1 cellular context compared by ENCODE assay signal in the genomic region with DNA sequence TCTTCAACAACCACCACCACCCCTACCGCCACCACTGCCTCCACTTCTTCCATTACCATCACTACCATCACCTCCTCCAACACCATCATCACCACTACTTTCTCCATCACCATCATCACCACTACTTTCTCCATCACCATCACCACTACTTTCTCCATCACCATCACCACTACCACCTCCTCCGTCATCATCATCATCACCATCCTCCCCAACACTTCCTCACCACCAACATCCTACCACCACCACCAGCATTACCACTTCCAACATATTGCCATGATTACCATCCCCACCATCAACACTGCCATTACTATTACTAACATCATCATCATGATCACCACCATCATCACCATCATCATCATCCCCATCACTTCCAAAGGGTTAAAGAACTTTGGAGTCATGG.
TF ChIP-seq lines count a peak whose summit lies in the region.

No MANE protein-coding gene starts in this region.

TF ChIP-seq in HepG2, 621 proteins besides CTCF, POLR2A, EP300 and RAD21 (continued from another document):
- no peak for TF ChIP-seq ZNF407 (CRISPR knock-in tag; IDR thresholded peaks at IDR 0.05; ENCODE audit: not compliant biosample characterization)
- no peak for TF ChIP-seq MXI1 (IDR thresholded peaks at IDR 0.05; ENCODE audit: borderline replicate concordance, low read depth, low read length)
- no peak for TF ChIP-seq AKAP8 (CRISPR knock-in tag; IDR thresholded peaks at IDR 0.05)
- TF ChIP-seq CREB1 (IDR thresholded peaks at IDR 0.05), result peak; percentile 86
- TF ChIP-seq CREB1 (CRISPR knock-in tag; IDR thresholded peaks at IDR 0.05), result no peak
- 0 out of 2 replicates have a peak, but pooled peaks have one; percentile 66 for TF ChIP-seq NBN (conservative IDR thresholded peaks at IDR 0.05)
- TF ChIP-seq ZKSCAN8 (CRISPR knock-in tag; IDR thresholded peaks at IDR 0.05; ENCODE audit: borderline replicate concordance), result no peak
- TF ChIP-seq, protein P1, sequence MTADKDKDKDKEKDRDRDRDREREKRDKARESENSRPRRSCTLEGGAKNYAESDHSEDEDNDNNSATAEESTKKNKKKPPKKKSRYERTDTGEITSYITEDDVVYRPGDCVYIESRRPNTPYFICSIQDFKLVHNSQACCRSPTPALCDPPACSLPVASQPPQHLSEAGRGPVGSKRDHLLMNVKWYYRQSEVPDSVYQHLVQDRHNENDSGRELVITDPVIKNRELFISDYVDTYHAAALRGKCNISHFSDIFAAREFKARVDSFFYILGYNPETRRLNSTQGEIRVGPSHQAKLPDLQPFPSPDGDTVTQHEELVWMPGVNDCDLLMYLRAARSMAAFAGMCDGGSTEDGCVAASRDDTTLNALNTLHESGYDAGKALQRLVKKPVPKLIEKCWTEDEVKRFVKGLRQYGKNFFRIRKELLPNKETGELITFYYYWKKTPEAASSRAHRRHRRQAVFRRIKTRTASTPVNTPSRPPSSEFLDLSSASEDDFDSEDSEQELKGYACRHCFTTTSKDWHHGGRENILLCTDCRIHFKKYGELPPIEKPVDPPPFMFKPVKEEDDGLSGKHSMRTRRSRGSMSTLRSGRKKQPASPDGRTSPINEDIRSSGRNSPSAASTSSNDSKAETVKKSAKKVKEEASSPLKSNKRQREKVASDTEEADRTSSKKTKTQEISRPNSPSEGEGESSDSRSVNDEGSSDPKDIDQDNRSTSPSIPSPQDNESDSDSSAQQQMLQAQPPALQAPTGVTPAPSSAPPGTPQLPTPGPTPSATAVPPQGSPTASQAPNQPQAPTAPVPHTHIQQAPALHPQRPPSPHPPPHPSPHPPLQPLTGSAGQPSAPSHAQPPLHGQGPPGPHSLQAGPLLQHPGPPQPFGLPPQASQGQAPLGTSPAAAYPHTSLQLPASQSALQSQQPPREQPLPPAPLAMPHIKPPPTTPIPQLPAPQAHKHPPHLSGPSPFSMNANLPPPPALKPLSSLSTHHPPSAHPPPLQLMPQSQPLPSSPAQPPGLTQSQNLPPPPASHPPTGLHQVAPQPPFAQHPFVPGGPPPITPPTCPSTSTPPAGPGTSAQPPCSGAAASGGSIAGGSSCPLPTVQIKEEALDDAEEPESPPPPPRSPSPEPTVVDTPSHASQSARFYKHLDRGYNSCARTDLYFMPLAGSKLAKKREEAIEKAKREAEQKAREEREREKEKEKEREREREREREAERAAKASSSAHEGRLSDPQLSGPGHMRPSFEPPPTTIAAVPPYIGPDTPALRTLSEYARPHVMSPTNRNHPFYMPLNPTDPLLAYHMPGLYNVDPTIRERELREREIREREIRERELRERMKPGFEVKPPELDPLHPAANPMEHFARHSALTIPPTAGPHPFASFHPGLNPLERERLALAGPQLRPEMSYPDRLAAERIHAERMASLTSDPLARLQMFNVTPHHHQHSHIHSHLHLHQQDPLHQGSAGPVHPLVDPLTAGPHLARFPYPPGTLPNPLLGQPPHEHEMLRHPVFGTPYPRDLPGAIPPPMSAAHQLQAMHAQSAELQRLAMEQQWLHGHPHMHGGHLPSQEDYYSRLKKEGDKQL (CRISPR knock-in tag; IDR thresholded peaks at IDR 0.05; ENCODE audit: low read depth), result no peak
- no peak for TF ChIP-seq SAP130 (CRISPR knock-in tag; IDR thresholded peaks at IDR 0.05; ENCODE audit: low read depth)
- no peak for TF ChIP-seq ZNF747 (CRISPR knock-in tag; IDR thresholded peaks at IDR 0.05; ENCODE audit: borderline replicate concordance)
- no peak for TF ChIP-seq KAT2B (IDR thresholded peaks at IDR 0.05; ENCODE audit: borderline replicate concordance, low read depth, low read length)
